In genomic region chr4:88823058-88823919, GRCh38 we compare ENCODE assay signal across 8 cellular contexts.
A peak's percentile ranks its signal among the peaks of the same experiment; 100 is the strongest.
DNase-seq lines count a peak whose midpoint lies in the region; ATAC-seq and TF ChIP-seq lines count a peak whose summit lies in the region.

No MANE protein-coding gene starts in this region.

- no peak overlapping the region for H2BK5ac ChIP-seq in neuronal stem cell (ENCODE audit: low read length)

- H2BK12ac ChIP-seq in neuronal stem cell (ENCODE audit: low read length) = no peak overlapping the region

- H4K8ac ChIP-seq in neuronal stem cell (ENCODE audit: low read depth, low read length) = no peak overlapping the region

- H3K4me3 ChIP-seq in HUES6 (ENCODE audit: low read depth, low read length) (peak overlapping the region; percentile 58), gastroesophageal sphincter (peak overlapping the region; percentile 54 to 96), neuronal stem cell (ENCODE audit: low read length in 2 of 2) (peak overlapping the region; percentile 57 to 73), suprapubic skin (peak overlapping the region; percentile 50)

- TF ChIP-seq POLR2A in gastroesophageal sphincter (IDR thresholded peaks at IDR 0.05) = peak; percentile 54
- TF ChIP-seq POLR2A in suprapubic skin (IDR thresholded peaks at IDR 0.05) = peak in 1 of 2 donors; percentile 36

- H4K91ac ChIP-seq in neuronal stem cell (ENCODE audit: low read depth, low read length, poor library complexity) = no peak overlapping the region

- H3K9me3 ChIP-seq in HUES6 (ENCODE audit: control insufficient read depth, insufficient read depth, low read depth, low read length) (no peaks in the 10 kb centered on the region), gastroesophageal sphincter (no peaks in the 10 kb centered on the region), neuronal stem cell (replicated peaks in 1 of 2; ENCODE audit: control insufficient read depth in 2 of 2, insufficient read depth in 1 of 2, low read depth in 1 of 2, low read length in 2 of 2) (no peaks in the 10 kb centered on the region), suprapubic skin (no peaks in the 10 kb centered on the region)

- peak overlapping the region; percentile 41 for H3K27ac ChIP-seq in HUES6 (ENCODE audit: low read depth, low read length)
- H3K27ac ChIP-seq in gastroesophageal sphincter = peak overlapping the region; percentile 82 to 99 (median 86)
- H3K27ac ChIP-seq in neuronal stem cell (replicated peaks; ENCODE audit: low read length) = peak overlapping the region; percentile 88
- H3K27ac ChIP-seq in suprapubic skin = peak overlapping the region; percentile 90

- DNase-seq in DMS 273 treated with DMSO at 0.1 percent for 48 hours (lab: John Stamatoyannopoulos, UW) (peak; percentile 71), RPMI7951 (ENCODE audit: low read depth) (peak; percentile 90), neuronal stem cell (ENCODE audit: low spot score) (peak; percentile 71), suprapubic skin (ENCODE audit: low spot score in 2 of 2) (peak; percentile 87 to 90)
- DNase-seq in activated naive CD4-positive, alpha-beta T cell treated with Interleukin-2 at 50 U/mL for 16 hours = peak; percentile 57

- 0 to 1% methylated on average over 13 to 14 of the region's 16 CpGs for WGBS in gastroesophageal sphincter (ENCODE audit: low coverage in 1 of 2), 2 donors
- no CpG with 5 or more reads among the region's 16 CpGs for WGBS in neuronal stem cell (ENCODE audit: extremely low coverage in 2 of 2, insufficient read length in 2 of 2, insufficient replicate concordance in 1 of 2), 2 donors
- WGBS in suprapubic skin = 1% methylated on average over 16 of the region's 16 CpGs

- H3K9ac ChIP-seq in HUES6 (ENCODE audit: low read length) = peak overlapping the region; percentile 47
- H3K9ac ChIP-seq in neuronal stem cell (ENCODE audit: low read depth, low read length, poor library complexity) = no peak overlapping the region

- peaks cover 18% of the 10 kb centered on the region; the same call in 1 of the 2 replicates for H3K4me1 ChIP-seq in HUES6 (ENCODE audit: control insufficient read depth, insufficient read depth, low read length)
- peaks cover 4 to 55% (median 16%) of the 10 kb centered on the region in 3 donors for H3K4me1 ChIP-seq in gastroesophageal sphincter
- peaks cover 3 to 12% of the 10 kb centered on the region in 2 donors for H3K4me1 ChIP-seq in neuronal stem cell (ENCODE audit: control insufficient read depth in 2 of 2, insufficient read depth in 1 of 2, low read depth in 1 of 2, low read length in 2 of 2)
- H3K4me1 ChIP-seq in suprapubic skin = peaks cover 49% of the 10 kb centered on the region

- H3K18ac ChIP-seq in neuronal stem cell (ENCODE audit: low read length) = peak overlapping the region; percentile 69

- H3K23ac ChIP-seq in neuronal stem cell (ENCODE audit: low read depth, low read length, poor library complexity) = no peak overlapping the region

- H3K27me3 ChIP-seq in HUES6 (ENCODE audit: control insufficient read depth, insufficient read depth, low read length) (no peaks in the 10 kb centered on the region), gastroesophageal sphincter (no peaks in the 10 kb centered on the region), neuronal stem cell (ENCODE audit: control insufficient read depth in 3 of 3, insufficient read depth in 3 of 3, low read depth in 1 of 3, low read length in 3 of 3) (no peaks in the 10 kb centered on the region), suprapubic skin (no peaks in the 10 kb centered on the region)

- H3K36me3 ChIP-seq in HUES6 (ENCODE audit: control insufficient read depth, insufficient read depth, low read length) (no peaks in the 10 kb centered on the region), gastroesophageal sphincter (no peaks in the 10 kb centered on the region), neuronal stem cell (replicated peaks in 1 of 2; ENCODE audit: control insufficient read depth in 2 of 2, insufficient read depth in 2 of 2, low read length in 2 of 2) (no peaks in the 10 kb centered on the region), suprapubic skin (no peaks in the 10 kb centered on the region)

- no peak overlapping the region for H2BK15ac ChIP-seq in neuronal stem cell (ENCODE audit: low read length)

- no peak overlapping the region for H2BK120ac ChIP-seq in neuronal stem cell (ENCODE audit: low read depth, low read length)

- ATAC-seq in GM21528 (IDR thresholded peaks at IDR 0.05; ENCODE audit: low FRiP score, unreplicated experiment) = peak; percentile 91
- ATAC-seq in gastroesophageal sphincter = peak; percentile 96

- H3K4ac ChIP-seq in neuronal stem cell (ENCODE audit: low read length) = no peak overlapping the region

- H3K79me1 ChIP-seq in neuronal stem cell (ENCODE audit: low read depth, low read length) = peaks cover 2% of the 10 kb centered on the region

- TF ChIP-seq EP300 in gastroesophageal sphincter (IDR thresholded peaks at IDR 0.05) (no peak), suprapubic skin (IDR thresholded peaks at IDR 0.05) (no peak)

- no peak overlapping the region for H3K14ac ChIP-seq in neuronal stem cell (ENCODE audit: low read length)

- peak overlapping the region; percentile 61 for H3K4me2 ChIP-seq in neuronal stem cell (ENCODE audit: insufficient read depth, low read length, poor library complexity, severe bottlenecking)

- peak overlapping the region; percentile 84 for H2AFZ ChIP-seq in neuronal stem cell (ENCODE audit: low read length)

- TF ChIP-seq CTCF in gastroesophageal sphincter (IDR thresholded peaks at IDR 0.05) (no peak), suprapubic skin (IDR thresholded peaks at IDR 0.05) (no peak)

- H2AK5ac ChIP-seq in neuronal stem cell (ENCODE audit: low read depth, low read length) = no peak overlapping the region

Comparison
In these comparisons a context has a peak if more than half of its experiments do, and no peak if none do; other contexts are left out.
1. Peak in every context shown above with its lines: DNase-seq, ATAC-seq, H3K4me3 ChIP-seq and H3K27ac ChIP-seq.